Comparison of ENCODE assay signal across 8 cellular contexts in the genomic region with DNA sequence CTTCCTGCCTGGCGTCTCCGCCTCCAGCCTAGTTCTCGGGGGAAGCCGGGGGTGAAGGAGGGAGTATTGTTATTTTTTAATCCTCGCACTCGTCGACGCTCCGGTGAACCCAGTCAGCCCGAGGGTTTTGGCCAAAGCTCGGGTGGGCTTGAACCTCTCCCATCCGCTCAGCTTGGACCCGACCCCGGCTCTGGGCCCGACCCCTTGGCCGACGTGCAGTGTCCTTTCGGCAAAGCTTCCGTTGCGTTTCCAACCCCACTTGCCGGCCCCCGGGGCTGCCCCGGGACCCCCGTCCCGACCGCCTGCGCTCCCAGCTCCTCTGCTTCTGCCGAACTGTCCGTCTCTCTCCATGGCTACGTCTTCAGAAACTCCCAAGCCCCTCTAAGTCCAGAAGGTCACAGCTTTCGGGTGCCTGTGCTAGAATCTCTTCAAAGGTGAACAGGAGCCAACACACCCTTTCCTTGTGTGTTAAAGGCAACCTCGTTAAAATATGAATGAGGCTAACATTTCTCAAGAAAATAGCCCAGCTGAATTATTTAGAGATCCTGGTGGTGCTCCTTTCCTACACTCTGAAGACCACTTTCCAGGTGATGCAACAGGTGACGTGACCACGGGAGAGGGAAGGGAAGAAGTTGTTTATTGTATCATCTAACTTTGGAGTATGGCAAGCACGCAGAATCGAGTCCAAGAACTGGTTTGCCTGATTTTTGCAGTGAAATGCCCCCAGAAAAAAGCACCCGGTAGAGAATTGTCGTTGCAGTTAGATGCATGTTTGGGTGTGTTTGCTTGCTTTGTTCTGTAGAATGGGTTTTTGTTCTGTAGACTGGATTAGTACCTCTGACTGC. TPM values are rescaled to one million over a fixed set of nuclear protein-coding genes. Genes with fewer than 3 reads are reported as not detected.
DNase-seq lines count a peak whose midpoint lies in the region; ATAC-seq and TF ChIP-seq lines count a peak whose summit lies in the region.

No MANE protein-coding gene starts in this region.

- H3K36me3 ChIP-seq in DOHH2 (ENCODE audit: control insufficient read depth, low read length) = peaks cover 52% of the 10 kb centered on the region
- H3K36me3 ChIP-seq in body of pancreas (replicated peaks in 1 of 2; ENCODE audit: insufficient read depth in 1 of 2, low read depth in 2 of 2) = no peaks in the 10 kb centered on the region
- H3K36me3 ChIP-seq in right lobe of liver = no peaks in the 10 kb centered on the region
- no peaks in the 10 kb centered on the region for H3K36me3 ChIP-seq in aorta (ENCODE audit: control insufficient read depth in 1 of 2, insufficient read depth in 2 of 2, low read length in 1 of 2)

- H3K4me3 ChIP-seq in DOHH2 (ENCODE audit: low read length) (peak overlapping the region; percentile 82), body of pancreas (peak overlapping the region; percentile 71 to 74), right lobe of liver (peak overlapping the region; percentile 85 to 96 (median 86)), aorta (ENCODE audit: low read length in 2 of 2) (peak overlapping the region; percentile 54 to 77)

- H3K27me3 ChIP-seq in DOHH2 (ENCODE audit: control insufficient read depth, low read length) (no peaks in the 10 kb centered on the region), body of pancreas (no peaks in the 10 kb centered on the region), right lobe of liver (no peaks in the 10 kb centered on the region), aorta (ENCODE audit: control insufficient read depth in 1 of 2, insufficient read depth in 2 of 2, low read length in 1 of 2) (no peaks in the 10 kb centered on the region)

- ATAC-seq in body of pancreas (no peak), right lobe of liver (no peak), aorta (ENCODE audit: low FRiP score) (no peak), HG03196 (IDR thresholded peaks at IDR 0.05; ENCODE audit: unreplicated experiment) (no peak), GM21381 (IDR thresholded peaks at IDR 0.05; ENCODE audit: unreplicated experiment) (no peak)

- 2 to 3% methylated on average over 17 to 36 of the region's 38 CpGs for WGBS in body of pancreas, 2 donors
- 0% methylated on average over 10 of the region's 38 CpGs for WGBS in right lobe of liver (ENCODE audit: insufficient coverage, low coverage, low lambda C conversion rate, missing lambda C conversion rate)
- 0% methylated on average over 38 of the region's 38 CpGs for WGBS in aorta, 2 donors

- no peaks in the 10 kb centered on the region for H3F3A ChIP-seq in DOHH2 (ENCODE audit: control insufficient read depth, insufficient read depth)

- no peaks in the 10 kb centered on the region for H3K9me2 ChIP-seq in DOHH2 (replicated peaks; ENCODE audit: control insufficient read depth, low read length)

- H3K4me1 ChIP-seq in DOHH2 (ENCODE audit: control insufficient read depth, low read length) = peaks cover 50% of the 10 kb centered on the region
- peaks cover 39% of the 10 kb centered on the region for H3K4me1 ChIP-seq in body of pancreas
- H3K4me1 ChIP-seq in right lobe of liver = peaks cover 0 to 12% (median 6%) of the 10 kb centered on the region in 4 donors
- H3K4me1 ChIP-seq in aorta (ENCODE audit: control insufficient read depth in 1 of 2, insufficient read depth in 2 of 2, low read length in 2 of 2) = peaks cover 5 to 7% of the 10 kb centered on the region in 2 donors

- intact Hi-C loops in body of pancreas (cut with DNase I) (no loop called here), right lobe of liver (cut with DNase I) (no loop called here), aorta (cut with DNase I) (loop anchor here (2.0 to 10.0 kb wide), 4 partner anchors 144 to 201 kb away; partner anchors contain the start of genes COX20 (in 2 of the 2) and ADSS2 (in 1 of the 2))

- TF ChIP-seq POLR2A in body of pancreas (IDR thresholded peaks at IDR 0.05) (no peak), right lobe of liver (IDR thresholded peaks at IDR 0.05) (no peak)

- peak overlapping the region; percentile 91 for H3K4me2 ChIP-seq in DOHH2 (ENCODE audit: low read length)

- TF ChIP-seq RAD21 in Ishikawa (IDR thresholded peaks at IDR 0.05; ENCODE audit: low read depth) = no peak

- no peak for TF ChIP-seq EP300 in Ishikawa (IDR thresholded peaks at IDR 0.05; ENCODE audit: borderline replicate concordance)

- H3K27ac ChIP-seq in DOHH2 (ENCODE audit: low read depth, low read length) (peak overlapping the region; percentile 78), body of pancreas (peak overlapping the region; percentile 81 to 94 (median 88)), right lobe of liver (peak overlapping the region; percentile 84 to 95 (median 94)), aorta (ENCODE audit: low read depth in 1 of 2, low read length in 2 of 2) (peak overlapping the region in 1 of 2 donors; percentile 68)

- H3K9me3 ChIP-seq in DOHH2 (ENCODE audit: control insufficient read depth, insufficient read depth, low read length) (no peaks in the 10 kb centered on the region), body of pancreas (no peaks in the 10 kb centered on the region), right lobe of liver (no peaks in the 10 kb centered on the region), aorta (ENCODE audit: control insufficient read depth, low read length) (no peaks in the 10 kb centered on the region)

- H4K20me1 ChIP-seq in DOHH2 (ENCODE audit: control insufficient read depth, insufficient read depth, low read depth, low read length) = peaks cover 8% of the 10 kb centered on the region; the same call in 1 of the 2 replicates

- TF ChIP-seq CTCF in DOHH2 (IDR thresholded peaks at IDR 0.05; ENCODE audit: low read depth, low read length, poor library complexity, severe bottlenecking) (no peak), body of pancreas (IDR thresholded peaks at IDR 0.05) (no peak), right lobe of liver (IDR thresholded peaks at IDR 0.05) (no peak)

- H3K79me2 ChIP-seq in DOHH2 (ENCODE audit: control insufficient read depth, low read length) = peaks cover 56% of the 10 kb centered on the region

- DNase-seq in body of pancreas (peak in 2 of 4 donors; percentile 7 to 12), right lobe of liver (peak in 2 of 3 donors; percentile 59 to 67), aorta (peak in 1 of 2 donors; percentile 82), SK-N-DZ (ENCODE audit: low spot score) (no peak)

TF ChIP-seq in Ishikawa, 13 proteins besides CTCF, POLR2A, EP300 and RAD21:
- TF ChIP-seq TCF12 (IDR thresholded peaks at IDR 0.05; ENCODE audit: low read depth) (no peak), ZBTB7A (IDR thresholded peaks at IDR 0.05; ENCODE audit: low read depth) (peak; percentile 85; the same call in 1 of the 2 replicates), MAX (IDR thresholded peaks at IDR 0.05) (no peak)

RNA-seq across cellular contexts. Expression of gene DESI2, which starts 0.7 kb away (rescaled TPM):
- 10 to 100 TPM; 14.5 TPM for total RNA-seq in body of pancreas
- total RNA-seq in right lobe of liver = 10 to 100 TPM in 3 of 6 experiments, 1 to 10 TPM in 3; 7.0 to 14.2 (median 9.9) TPM
- total RNA-seq in aorta = 10 to 100 TPM; 35.4 to 38.4 TPM
- 10 to 100 TPM; 14.4 to 26.5 TPM for polyA plus RNA-seq in aorta
- polyA plus RNA-seq in SK-N-DZ (2014; cell fraction: cytosol; rRNA removed) = 31.7 and 32.7 TPM in 2 replicates
- 22.8 and 24.7 TPM in 2 replicates for polyA plus RNA-seq in SK-N-DZ (2014; cell fraction: nucleus; rRNA removed)

Comparison
In these comparisons a context has a peak if more than half of its experiments do, and no peak if none do; other contexts are left out.
1. intact Hi-C loops: an anchor here in aorta (2.0 to 10.0 kb wide); none called in body of pancreas and right lobe of liver.